Comparison of ENCODE assay signal across 9 cellular contexts in the genomic region with DNA sequence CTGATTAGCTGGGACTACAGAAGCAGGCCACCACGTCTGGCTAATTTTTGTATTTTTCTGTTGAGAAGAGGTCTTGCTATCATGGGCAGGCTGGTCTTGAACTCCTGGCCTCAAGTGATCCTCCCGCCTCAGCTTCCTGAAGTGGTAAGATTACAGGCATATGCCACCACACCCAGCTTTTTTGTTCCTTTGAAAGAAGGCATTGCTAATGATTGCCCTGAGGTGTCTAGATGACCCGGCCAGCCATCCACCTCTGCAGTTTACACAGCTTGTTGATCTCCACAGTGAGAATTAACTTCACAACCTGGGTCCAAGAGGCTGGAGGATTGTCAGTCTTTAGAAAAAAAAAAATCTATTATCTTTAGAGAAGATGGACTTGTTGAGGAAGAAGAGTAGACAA. TPM values are rescaled to one million over a fixed set of nuclear protein-coding genes. Genes with fewer than 3 reads are reported as not detected.
DNase-seq lines count a peak whose midpoint lies in the region.
"Had no signal": no experiment of that assay in that cellular context is flagged by ENCODE, and none has a peak within 500 bp of the region (broad histone marks: within the 10 kb centered on the region; RNA-seq: fewer than 3 reads in every experiment).

No MANE protein-coding gene starts in this region.

- DNase-seq in GM23248, result peak; percentile 30
- DNase-seq in SJSA1 (ENCODE audit: low read depth in 1 of 2, low spot score in 2 of 2), result no peak
- no peak for DNase-seq in superior temporal gyrus (ENCODE audit: extremely low spot score)
- no peak for DNase-seq in stimulated activated CD4-positive, alpha-beta T cell treated with anti-CD3 and anti-CD28 coated beads, Interleukin-2, amount 100 ng/mL, for 48 hours
- no peak for DNase-seq in anterior cingulate cortex (lab: John Stamatoyannopoulos, UW)
- DNase-seq: activated gamma-delta T cell; stimulated activated naive CD8-positive, alpha-beta T cell treated with anti-CD3 and anti-CD28 coated beads, Interleukin-15, Interleukin-2, amounts not matched to agents 100 U/mL and 50 U/mL, for 24 hours had no signal

- H4K20me1 ChIP-seq in GM23248 (ENCODE audit: insufficient read depth), result no peaks in the 10 kb centered on the region

- 50 to 64% methylated on average over 3 of the region's 3 CpGs for WGBS in GM23248 (ENCODE audit: low coverage in 1 of 2, low lambda C conversion rate in 2 of 2, missing lambda C conversion rate in 2 of 2), 2 experiments
- WGBS in esophagus, 2 donors, result 48 to 59% methylated on average over 3 of the region's 3 CpGs

- peak overlapping the region; percentile 48 for H3K4me2 ChIP-seq in GM23248 (ENCODE audit: unreplicated experiment)

- no peaks in the 10 kb centered on the region for H3K9me2 ChIP-seq in GM23248 (ENCODE audit: insufficient read depth)

- H3K27me3 ChIP-seq in GM23248 (replicated peaks; ENCODE audit: insufficient read depth) (no peaks in the 10 kb centered on the region), SJSA1 (replicated peaks) (no peaks in the 10 kb centered on the region), esophagus (ENCODE audit: control insufficient read depth in 1 of 2, insufficient read depth in 2 of 2, low read length in 2 of 2) (no peaks in the 10 kb centered on the region)

- H3K4me3 ChIP-seq in GM23248 (no peak overlapping the region), SJSA1 (no peak overlapping the region), esophagus (ENCODE audit: low read depth in 1 of 2, low read length in 2 of 2) (no peak overlapping the region), skin epidermis (no peak overlapping the region)

- H3K4me1 ChIP-seq in GM23248 (ENCODE audit: insufficient read depth) (peaks cover 85% of the 10 kb centered on the region), SJSA1 (replicated peaks) (peaks cover 93% of the 10 kb centered on the region), esophagus (ENCODE audit: control insufficient read depth in 2 of 2, insufficient read depth in 2 of 2, low read length in 1 of 2) (peaks cover 7 to 42% of the 10 kb centered on the region in 2 donors)

- H2AFZ ChIP-seq in GM23248, result no peak overlapping the region

- H3K79me2 ChIP-seq in GM23248 (ENCODE audit: insufficient read depth), result peaks cover 79% of the 10 kb centered on the region

- in situ Hi-C loops in GM23248 (cut with MboI), result no loop called here

- peak overlapping the region; percentile 86 for H3K9ac ChIP-seq in GM23248

- no peaks in the 10 kb centered on the region for H3K9me3 ChIP-seq in GM23248 (ENCODE audit: low read depth)
- no peaks in the 10 kb centered on the region for H3K9me3 ChIP-seq in SJSA1 (replicated peaks)
- no peaks in the 10 kb centered on the region for H3K9me3 ChIP-seq in esophagus (ENCODE audit: control insufficient read depth in 2 of 2, insufficient read depth in 1 of 2, low read depth in 1 of 2, low read length in 1 of 2)

- H3K36me3 ChIP-seq in GM23248 (ENCODE audit: low read depth) (no peaks in the 10 kb centered on the region), SJSA1 (peaks cover 16% of the 10 kb centered on the region), esophagus (ENCODE audit: control insufficient read depth in 2 of 2, insufficient read depth in 2 of 2, low read length in 1 of 2) (peaks cover 0 to 3% of the 10 kb centered on the region in 2 donors)

- peaks cover 91% of the 10 kb centered on the region for H3F3A ChIP-seq in GM23248 (ENCODE audit: insufficient read depth)

- H3K27ac ChIP-seq in GM23248 (peak overlapping the region; percentile 97), SJSA1 (peak overlapping the region; percentile 78), esophagus (ENCODE audit: low read depth in 2 of 2, low read length in 1 of 2) (peak overlapping the region; percentile 88 to 90), skin epidermis (peak overlapping the region in 14 of 21 experiments; percentile 14 to 93 (median 64))

RNA-seq across cellular contexts. Expression of gene SMAD3, which starts 58.7 kb away (rescaled TPM):
- total RNA-seq in GM23248 (2014; rRNA removed; shearing (Covaris generic)), result 34.0 and 50.1 TPM in 2 replicates
- polyA plus RNA-seq in GM23248 (2016; fragmentation: Nextera tagmentation; extraction: Ambion mirVana), result 30.8 and 30.9 TPM in 2 replicates
- total RNA-seq in SJSA1 (2014; rRNA removed; shearing (Covaris generic)), result 19.5 and 22.0 TPM in 2 replicates
- polyA plus RNA-seq in esophagus, result 10 to 100 TPM; 24.8 to 51.5 TPM
